Comparison of ENCODE assay signal across 1 cellular context in the genomic region with DNA sequence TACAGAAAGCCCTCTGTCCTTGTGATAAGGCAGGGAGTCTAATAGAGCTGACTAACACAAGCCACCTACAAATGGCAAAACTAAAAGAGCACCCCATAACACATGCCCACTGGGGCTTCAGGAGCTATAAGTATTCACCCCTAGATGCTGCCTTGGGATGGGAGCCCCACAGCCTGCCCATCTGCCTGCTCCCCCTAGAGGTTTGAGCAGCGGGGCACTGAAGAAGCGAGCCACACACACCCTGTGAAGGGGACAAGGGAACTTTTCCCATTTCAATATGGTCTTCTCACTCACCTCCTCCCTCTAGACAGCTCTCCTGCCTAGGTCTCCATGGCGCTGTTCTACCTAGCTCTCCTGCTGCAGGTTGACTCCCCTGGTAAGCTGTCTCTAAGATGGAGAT.
TF ChIP-seq lines count a peak whose summit lies in the region.

No MANE protein-coding gene starts in this region.

TF ChIP-seq in GM23338, 12 proteins besides CTCF, POLR2A, EP300 and RAD21 (continued from another document):
- TF ChIP-seq, protein P1, sequence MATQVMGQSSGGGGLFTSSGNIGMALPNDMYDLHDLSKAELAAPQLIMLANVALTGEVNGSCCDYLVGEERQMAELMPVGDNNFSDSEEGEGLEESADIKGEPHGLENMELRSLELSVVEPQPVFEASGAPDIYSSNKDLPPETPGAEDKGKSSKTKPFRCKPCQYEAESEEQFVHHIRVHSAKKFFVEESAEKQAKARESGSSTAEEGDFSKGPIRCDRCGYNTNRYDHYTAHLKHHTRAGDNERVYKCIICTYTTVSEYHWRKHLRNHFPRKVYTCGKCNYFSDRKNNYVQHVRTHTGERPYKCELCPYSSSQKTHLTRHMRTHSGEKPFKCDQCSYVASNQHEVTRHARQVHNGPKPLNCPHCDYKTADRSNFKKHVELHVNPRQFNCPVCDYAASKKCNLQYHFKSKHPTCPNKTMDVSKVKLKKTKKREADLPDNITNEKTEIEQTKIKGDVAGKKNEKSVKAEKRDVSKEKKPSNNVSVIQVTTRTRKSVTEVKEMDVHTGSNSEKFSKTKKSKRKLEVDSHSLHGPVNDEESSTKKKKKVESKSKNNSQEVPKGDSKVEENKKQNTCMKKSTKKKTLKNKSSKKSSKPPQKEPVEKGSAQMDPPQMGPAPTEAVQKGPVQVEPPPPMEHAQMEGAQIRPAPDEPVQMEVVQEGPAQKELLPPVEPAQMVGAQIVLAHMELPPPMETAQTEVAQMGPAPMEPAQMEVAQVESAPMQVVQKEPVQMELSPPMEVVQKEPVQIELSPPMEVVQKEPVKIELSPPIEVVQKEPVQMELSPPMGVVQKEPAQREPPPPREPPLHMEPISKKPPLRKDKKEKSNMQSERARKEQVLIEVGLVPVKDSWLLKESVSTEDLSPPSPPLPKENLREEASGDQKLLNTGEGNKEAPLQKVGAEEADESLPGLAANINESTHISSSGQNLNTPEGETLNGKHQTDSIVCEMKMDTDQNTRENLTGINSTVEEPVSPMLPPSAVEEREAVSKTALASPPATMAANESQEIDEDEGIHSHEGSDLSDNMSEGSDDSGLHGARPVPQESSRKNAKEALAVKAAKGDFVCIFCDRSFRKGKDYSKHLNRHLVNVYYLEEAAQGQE (IDR thresholded peaks at IDR 0.05; ENCODE audit: unreplicated experiment): no peak
- TF ChIP-seq, protein P2, sequence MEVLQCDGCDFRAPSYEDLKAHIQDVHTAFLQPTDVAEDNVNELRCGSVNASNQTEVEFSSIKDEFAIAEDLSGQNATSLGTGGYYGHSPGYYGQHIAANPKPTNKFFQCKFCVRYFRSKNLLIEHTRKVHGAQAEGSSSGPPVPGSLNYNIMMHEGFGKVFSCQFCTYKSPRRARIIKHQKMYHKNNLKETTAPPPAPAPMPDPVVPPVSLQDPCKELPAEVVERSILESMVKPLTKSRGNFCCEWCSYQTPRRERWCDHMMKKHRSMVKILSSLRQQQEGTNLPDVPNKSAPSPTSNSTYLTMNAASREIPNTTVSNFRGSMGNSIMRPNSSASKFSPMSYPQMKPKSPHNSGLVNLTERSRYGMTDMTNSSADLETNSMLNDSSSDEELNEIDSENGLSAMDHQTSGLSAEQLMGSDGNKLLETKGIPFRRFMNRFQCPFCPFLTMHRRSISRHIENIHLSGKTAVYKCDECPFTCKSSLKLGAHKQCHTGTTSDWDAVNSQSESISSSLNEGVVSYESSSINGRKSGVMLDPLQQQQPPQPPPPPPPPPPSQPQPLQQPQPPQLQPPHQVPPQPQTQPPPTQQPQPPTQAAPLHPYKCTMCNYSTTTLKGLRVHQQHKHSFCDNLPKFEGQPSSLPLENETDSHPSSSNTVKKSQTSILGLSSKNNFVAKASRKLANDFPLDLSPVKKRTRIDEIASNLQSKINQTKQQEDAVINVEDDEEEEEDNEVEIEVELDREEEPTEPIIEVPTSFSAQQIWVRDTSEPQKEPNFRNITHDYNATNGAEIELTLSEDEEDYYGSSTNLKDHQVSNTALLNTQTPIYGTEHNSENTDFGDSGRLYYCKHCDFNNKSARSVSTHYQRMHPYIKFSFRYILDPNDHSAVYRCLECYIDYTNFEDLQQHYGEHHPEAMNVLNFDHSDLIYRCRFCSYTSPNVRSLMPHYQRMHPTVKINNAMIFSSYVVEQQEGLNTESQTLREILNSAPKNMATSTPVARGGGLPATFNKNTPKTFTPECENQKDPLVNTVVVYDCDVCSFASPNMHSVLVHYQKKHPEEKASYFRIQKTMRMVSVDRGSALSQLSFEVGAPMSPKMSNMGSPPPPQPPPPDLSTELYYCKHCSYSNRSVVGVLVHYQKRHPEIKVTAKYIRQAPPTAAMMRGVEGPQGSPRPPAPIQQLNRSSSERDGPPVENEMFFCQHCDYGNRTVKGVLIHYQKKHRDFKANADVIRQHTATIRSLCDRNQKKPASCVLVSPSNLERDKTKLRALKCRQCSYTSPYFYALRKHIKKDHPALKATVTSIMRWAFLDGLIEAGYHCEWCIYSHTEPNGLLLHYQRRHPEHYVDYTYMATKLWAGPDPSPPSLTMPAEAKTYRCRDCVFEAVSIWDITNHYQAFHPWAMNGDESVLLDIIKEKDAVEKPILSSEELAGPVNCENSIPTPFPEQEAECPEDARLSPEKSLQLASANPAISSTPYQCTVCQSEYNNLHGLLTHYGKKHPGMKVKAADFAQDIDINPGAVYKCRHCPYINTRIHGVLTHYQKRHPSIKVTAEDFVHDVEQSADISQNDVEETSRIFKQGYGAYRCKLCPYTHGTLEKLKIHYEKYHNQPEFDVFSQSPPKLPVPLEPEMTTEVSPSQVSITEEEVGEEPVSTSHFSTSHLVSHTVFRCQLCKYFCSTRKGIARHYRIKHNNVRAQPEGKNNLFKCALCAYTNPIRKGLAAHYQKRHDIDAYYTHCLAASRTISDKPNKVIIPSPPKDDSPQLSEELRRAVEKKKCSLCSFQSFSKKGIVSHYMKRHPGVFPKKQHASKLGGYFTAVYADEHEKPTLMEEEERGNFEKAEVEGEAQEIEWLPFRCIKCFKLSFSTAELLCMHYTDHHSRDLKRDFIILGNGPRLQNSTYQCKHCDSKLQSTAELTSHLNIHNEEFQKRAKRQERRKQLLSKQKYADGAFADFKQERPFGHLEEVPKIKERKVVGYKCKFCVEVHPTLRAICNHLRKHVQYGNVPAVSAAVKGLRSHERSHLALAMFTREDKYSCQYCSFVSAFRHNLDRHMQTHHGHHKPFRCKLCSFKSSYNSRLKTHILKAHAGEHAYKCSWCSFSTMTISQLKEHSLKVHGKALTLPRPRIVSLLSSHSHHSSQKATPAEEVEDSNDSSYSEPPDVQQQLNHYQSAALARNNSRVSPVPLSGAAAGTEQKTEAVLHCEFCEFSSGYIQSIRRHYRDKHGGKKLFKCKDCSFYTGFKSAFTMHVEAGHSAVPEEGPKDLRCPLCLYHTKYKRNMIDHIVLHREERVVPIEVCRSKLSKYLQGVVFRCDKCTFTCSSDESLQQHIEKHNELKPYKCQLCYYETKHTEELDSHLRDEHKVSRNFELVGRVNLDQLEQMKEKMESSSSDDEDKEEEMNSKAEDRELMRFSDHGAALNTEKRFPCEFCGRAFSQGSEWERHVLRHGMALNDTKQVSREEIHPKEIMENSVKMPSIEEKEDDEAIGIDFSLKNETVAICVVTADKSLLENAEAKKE (CRISPR knock-in tag; IDR thresholded peaks at IDR 0.05): no peak
